Comparison of ENCODE assay signal across 22 cellular contexts in genomic region chr12:73798523-73798922, GRCh38.
A peak's percentile ranks its signal among the peaks of the same experiment; 100 is the strongest.
DNase-seq lines count a peak whose midpoint lies in the region; TF ChIP-seq lines count a peak whose summit lies in the region.
"Had no signal": no experiment of that assay in that cellular context is flagged by ENCODE, and none has a peak within 500 bp of the region (broad histone marks: within the 10 kb centered on the region; RNA-seq: fewer than 3 reads in every experiment).

No MANE protein-coding gene starts in this region.

- peak overlapping the region; percentile 45 for H3K27ac Mint-ChIP-seq in Calu3 (ENCODE audit: unreplicated experiment)
- no peak overlapping the region for H3K27ac Mint-ChIP-seq in activated naive CD4-positive, alpha-beta T cell treated with anti-CD3 and anti-CD28 coated beads, Interleukin-2, amount 10 ng/mL, durations not matched to agents 7 days and 5 days
- H3K27ac Mint-ChIP-seq: CD4-positive, alpha-beta T cell had no signal

- H3K9me3 ChIP-seq in mesenchymal stem cell (ENCODE audit: control insufficient read depth, low read length) = peaks cover 34% of the 10 kb centered on the region
- H3K9me3 ChIP-seq: HAP-1 had no signal

- no peak overlapping the region for H2AK5ac ChIP-seq in mesenchymal stem cell (ENCODE audit: low read length, severe bottlenecking)

- H3K27me3 Mint-ChIP-seq in Calu3 (ENCODE audit: unreplicated experiment) = no peaks in the 10 kb centered on the region
- no peaks in the 10 kb centered on the region for H3K27me3 Mint-ChIP-seq in activated naive CD4-positive, alpha-beta T cell treated with anti-CD3 and anti-CD28 coated beads, Interleukin-2, amount 10 ng/mL, durations not matched to agents 7 days and 5 days
- H3K27me3 Mint-ChIP-seq: CD4-positive, alpha-beta T cell had no signal

- no peak overlapping the region for H3K4me2 ChIP-seq in mesenchymal stem cell (ENCODE audit: low read length, poor library complexity, severe bottlenecking)
- H3K4me2 ChIP-seq: KMS-11 had no signal

- intact Hi-C loops in Calu3 (cut with micrococcal nuclease; ENCODE audit: unreplicated experiment) = no loop called here

- no peak overlapping the region for H3K9ac ChIP-seq in mesenchymal stem cell (ENCODE audit: low read length)
- H3K9ac ChIP-seq: KMS-11 had no signal

- TF ChIP-seq CTCF in Calu3 (IDR thresholded peaks at IDR 0.05; ENCODE audit: unreplicated experiment) (no peak), astrocyte of the spinal cord (IDR thresholded peaks at IDR 0.05; ENCODE audit: low read depth, low read length) (no peak)

- H2AFZ ChIP-seq in mesenchymal stem cell (ENCODE audit: low read depth, low read length) = no peak overlapping the region

- no peak overlapping the region for H3K23ac ChIP-seq in mesenchymal stem cell (ENCODE audit: low read length in 2 of 2)

- no peaks in the 10 kb centered on the region for H3K36me3 Mint-ChIP-seq in Calu3 (ENCODE audit: insufficient read depth, unreplicated experiment)
- no peaks in the 10 kb centered on the region for H3K36me3 Mint-ChIP-seq in activated naive CD4-positive, alpha-beta T cell treated with anti-CD3 and anti-CD28 coated beads, Interleukin-2, amount 10 ng/mL, durations not matched to agents 7 days and 5 days

- peaks cover 7% of the 10 kb centered on the region for H3K9me3 Mint-ChIP-seq in Calu3 (ENCODE audit: low read depth, unreplicated experiment)
- H3K9me3 Mint-ChIP-seq in activated naive CD4-positive, alpha-beta T cell treated with anti-CD3 and anti-CD28 coated beads, Interleukin-2, amount 10 ng/mL, durations not matched to agents 7 days and 5 days = peaks cover 14% of the 10 kb centered on the region

- no peaks in the 10 kb centered on the region for H3K36me3 ChIP-seq in mesenchymal stem cell (ENCODE audit: control insufficient read depth in 1 of 2, insufficient read depth in 2 of 2, low read depth in 1 of 2, low read length in 2 of 2)
- H3K36me3 ChIP-seq: HAP-1, Peyer's patch, SJSA1 had no signal

- no peak overlapping the region for H2BK12ac ChIP-seq in mesenchymal stem cell (ENCODE audit: low read length in 2 of 2)

- no peak overlapping the region for H3K4me3 Mint-ChIP-seq in Calu3 (ENCODE audit: low read depth, unreplicated experiment)
- H3K4me3 Mint-ChIP-seq in activated naive CD4-positive, alpha-beta T cell treated with anti-CD3 and anti-CD28 coated beads, Interleukin-2, amount 10 ng/mL, durations not matched to agents 7 days and 5 days = no peak overlapping the region
- H3K4me3 Mint-ChIP-seq: CD4-positive, alpha-beta T cell had no signal

- no peak overlapping the region for H3K18ac ChIP-seq in mesenchymal stem cell (ENCODE audit: low read depth in 1 of 2, low read length in 2 of 2)

- no peaks in the 10 kb centered on the region for H3K4me1 Mint-ChIP-seq in Calu3 (ENCODE audit: low read depth, unreplicated experiment)
- H3K4me1 Mint-ChIP-seq in activated naive CD4-positive, alpha-beta T cell treated with anti-CD3 and anti-CD28 coated beads, Interleukin-2, amount 10 ng/mL, durations not matched to agents 7 days and 5 days = no peaks in the 10 kb centered on the region

- no TSS peak for BruUV-seq in Calu3 (replicated peaks; lab: Mats Ljungman, UMichigan)

- no peaks in the 10 kb centered on the region for H3K4me1 ChIP-seq in mesenchymal stem cell (ENCODE audit: control insufficient read depth, insufficient read depth, low read depth, low read length)
- H3K4me1 ChIP-seq: Caco-2, HAP-1, Peyer's patch, SJSA1 had no signal

- in situ Hi-C loops in astrocyte of the spinal cord (cut with HindIII; ENCODE audit: low sequenced_read_pairs) = no loop called here

- CTCF ChIA-PET in Calu3 (lab: Charles Lee) = no interaction called here
- CTCF ChIA-PET in activated naive CD4-positive, alpha-beta T cell treated with anti-CD3 and anti-CD28 coated beads, Interleukin-2, amount 10 ng/mL, durations not matched to agents 7 days and 5 days (lab: Charles Lee) = no interaction called here

- no peak overlapping the region for H4K91ac ChIP-seq in mesenchymal stem cell (ENCODE audit: low read length)

- no peak for DNase-seq in Calu3
- DNase-seq in HPDE6-E6E7 (ENCODE audit: extremely low spot score) = peak; percentile 0
- peak; percentile 23 for DNase-seq in astrocyte of the spinal cord (ENCODE audit: low read depth, low spot score)
- DNase-seq in mesenchymal stem cell = peak; percentile 43
- no peak for DNase-seq in activated naive CD4-positive, alpha-beta T cell treated with anti-CD3 and anti-CD28 coated beads, Interleukin-2, amount 10 ng/mL, durations not matched to agents 7 days and 5 days
- DNase-seq in C1 segment of cervical spinal cord (lab: John Stamatoyannopoulos, UW) = no peak
- no peak for DNase-seq in NCI-H345 treated with DMSO at 0.1 percent for 48 hours (lab: John Stamatoyannopoulos, UW; ENCODE audit: unreplicated experiment)
- no peak for DNase-seq in NCI-H2227 (lab: John Stamatoyannopoulos, UW; ENCODE audit: unreplicated experiment)
- DNase-seq: Caco-2; CD4-positive, alpha-beta T cell; DMS153; IMR-90; MV-4-11; NCI-H1105 treated with DMSO at 0.1 percent for 48 hours; NCI-H1694; NCI-H2081 treated with DMSO at 0.1 percent for 48 hours; NCI-H748 treated with DMSO at 0.1 percent for 48 hours; Peyer's patch; T-helper 1 cell had no signal

- H3K27me3 ChIP-seq in mesenchymal stem cell (ENCODE audit: control insufficient read depth in 1 of 2, insufficient read depth in 1 of 2, low read length in 2 of 2) = no peaks in the 10 kb centered on the region
- H3K27me3 ChIP-seq: Peyer's patch, SJSA1 had no signal

- H2BK120ac ChIP-seq in mesenchymal stem cell (ENCODE audit: low read depth, low read length) = no peak overlapping the region

- H3K79me1 ChIP-seq in mesenchymal stem cell (replicated peaks; ENCODE audit: low read length, poor library complexity, severe bottlenecking) = no peaks in the 10 kb centered on the region

- no peak overlapping the region for H3K14ac ChIP-seq in mesenchymal stem cell (ENCODE audit: low read length in 2 of 2)

- H3K4ac ChIP-seq in mesenchymal stem cell (ENCODE audit: low read depth in 1 of 2, low read length in 2 of 2) = no peak overlapping the region

- H2BK15ac ChIP-seq in mesenchymal stem cell (ENCODE audit: low read depth, poor library complexity, severe bottlenecking) = no peak overlapping the region

- no peak overlapping the region for H3K4me3 ChIP-seq in astrocyte of the spinal cord (ENCODE audit: low read depth, low read length)
- H3K4me3 ChIP-seq in mesenchymal stem cell (ENCODE audit: insufficient read depth in 1 of 2, low read depth in 1 of 2, low read length in 2 of 2) = no peak overlapping the region
- H3K4me3 ChIP-seq: HAP-1, Peyer's patch, SJSA1 had no signal

- H2BK5ac ChIP-seq in mesenchymal stem cell (ENCODE audit: low read depth, low read length, poor library complexity, severe bottlenecking) = no peak overlapping the region

- no peak overlapping the region for H4K8ac ChIP-seq in mesenchymal stem cell (ENCODE audit: low read length)

- H3K27ac ChIP-seq in mesenchymal stem cell (ENCODE audit: low read length, poor library complexity, severe bottlenecking) = no peak overlapping the region
- H3K27ac ChIP-seq: KMS-11, Peyer's patch, SJSA1 had no signal

Comparison
In these comparisons a context has a peak if more than half of its experiments do, and no peak if none do; other contexts are left out.
1. DNase-seq: peak in HPDE6-E6E7 (single experiment), astrocyte of the spinal cord (single experiment) and mesenchymal stem cell (single experiment); none in Calu3 (single experiment), activated naive CD4-positive, alpha-beta T cell treated with anti-CD3 and anti-CD28 coated beads, Interleukin-2, amount 10 ng/mL, durations not matched to agents 7 days and 5 days (single experiment), C1 segment of cervical spinal cord (0 of 14), NCI-H345 treated with DMSO at 0.1 percent for 48 hours (single experiment) and NCI-H2227 (single experiment).